ENCODE assay signal across 9 cellular contexts in the genomic region with DNA sequence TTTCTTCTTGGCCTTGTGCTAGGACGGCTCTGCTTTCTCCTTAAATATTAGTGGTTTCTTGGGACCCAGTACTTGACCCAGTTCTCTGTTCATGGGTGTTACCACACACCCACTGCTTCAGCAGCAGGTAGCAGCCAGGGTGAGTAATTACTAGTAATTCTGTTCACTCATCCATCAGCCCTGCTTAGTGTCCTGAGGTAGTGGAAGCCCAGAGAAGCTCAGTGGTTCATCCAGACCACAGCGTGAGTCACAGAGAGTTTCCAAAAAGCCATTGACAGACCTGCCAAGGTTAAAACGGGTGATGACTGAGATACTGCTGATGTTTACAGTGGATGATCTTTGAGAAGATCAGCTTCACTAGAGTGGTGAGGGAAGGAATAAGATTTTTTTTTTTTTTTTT. TPM values are rescaled to one million over a fixed set of nuclear protein-coding genes. Genes with fewer than 3 reads are reported as not detected.
DNase-seq lines count a peak whose midpoint lies in the region.
"Had no signal": no experiment of that assay in that cellular context is flagged by ENCODE, and none has a peak within 500 bp of the region (broad histone marks: within the 10 kb centered on the region; RNA-seq: fewer than 3 reads in every experiment).

No MANE protein-coding gene starts in this region.

- H3K9me3 Mint-ChIP-seq in activated naive CD4-positive, alpha-beta T cell treated with anti-CD3 and anti-CD28 coated beads for 36 hours, result no peaks in the 10 kb centered on the region
- no peaks in the 10 kb centered on the region for H3K9me3 Mint-ChIP-seq in activated naive CD4-positive, alpha-beta T cell treated with anti-CD3 and anti-CD28 coated beads, Interleukin-2, amount 10 ng/mL, durations not matched to agents 7 days and 5 days
- H3K9me3 Mint-ChIP-seq: nephron had no signal

- intact Hi-C loops in activated naive CD4-positive, alpha-beta T cell treated with anti-CD3 and anti-CD28 coated beads for 36 hours (cut with micrococcal nuclease), result loop anchor here (5.0 kb wide), 1 partner anchor 593 kb away; no protein-coding TSS in a partner anchor

- H3K27me3 Mint-ChIP-seq in activated naive CD4-positive, alpha-beta T cell treated with anti-CD3 and anti-CD28 coated beads for 36 hours (ENCODE audit: low read depth), result no peaks in the 10 kb centered on the region
- no peaks in the 10 kb centered on the region for H3K27me3 Mint-ChIP-seq in activated naive CD4-positive, alpha-beta T cell treated with anti-CD3 and anti-CD28 coated beads, Interleukin-2, amount 10 ng/mL, durations not matched to agents 7 days and 5 days

- H3K4me1 Mint-ChIP-seq in activated naive CD4-positive, alpha-beta T cell treated with anti-CD3 and anti-CD28 coated beads for 36 hours (ENCODE audit: low read depth), result peaks cover 15% of the 10 kb centered on the region
- peaks cover 15% of the 10 kb centered on the region for H3K4me1 Mint-ChIP-seq in activated naive CD4-positive, alpha-beta T cell treated with anti-CD3 and anti-CD28 coated beads, Interleukin-2, amount 10 ng/mL, durations not matched to agents 7 days and 5 days

- H3K4me3 Mint-ChIP-seq in activated naive CD4-positive, alpha-beta T cell treated with anti-CD3 and anti-CD28 coated beads for 36 hours, result no peak overlapping the region
- H3K4me3 Mint-ChIP-seq in activated naive CD4-positive, alpha-beta T cell treated with anti-CD3 and anti-CD28 coated beads, Interleukin-2, amount 10 ng/mL, durations not matched to agents 7 days and 5 days, result no peak overlapping the region
- H3K4me3 Mint-ChIP-seq: nephron had no signal

- no peak overlapping the region for H3K27ac Mint-ChIP-seq in activated naive CD4-positive, alpha-beta T cell treated with anti-CD3 and anti-CD28 coated beads for 36 hours
- H3K27ac Mint-ChIP-seq in activated naive CD4-positive, alpha-beta T cell treated with anti-CD3 and anti-CD28 coated beads, Interleukin-2, amount 10 ng/mL, durations not matched to agents 7 days and 5 days, result no peak overlapping the region
- H3K27ac Mint-ChIP-seq: nephron had no signal

- peaks cover 11% of the 10 kb centered on the region for H3K36me3 Mint-ChIP-seq in activated naive CD4-positive, alpha-beta T cell treated with anti-CD3 and anti-CD28 coated beads for 36 hours (ENCODE audit: low read depth)
- H3K36me3 Mint-ChIP-seq in activated naive CD4-positive, alpha-beta T cell treated with anti-CD3 and anti-CD28 coated beads, Interleukin-2, amount 10 ng/mL, durations not matched to agents 7 days and 5 days, result peaks cover 16% of the 10 kb centered on the region

- CTCF ChIA-PET in activated naive CD4-positive, alpha-beta T cell treated with anti-CD3 and anti-CD28 coated beads for 36 hours (lab: Charles Lee), result interaction anchor here (0.6 to 3.0 kb wide), 9 partner anchors 9 to 345 kb away, joined by 4 to 47 read pairs (median 9); partner anchors contain the start of genes HINT3 and NCOA7
- CTCF ChIA-PET in activated naive CD4-positive, alpha-beta T cell treated with anti-CD3 and anti-CD28 coated beads, Interleukin-2, amount 10 ng/mL, durations not matched to agents 7 days and 5 days (lab: Charles Lee), result interaction anchor here (0.7 to 5.0 kb wide), 7 partner anchors 8 to 123 kb away, joined by 3 to 51 read pairs (median 5); no protein-coding TSS in a partner anchor

- DNase-seq in activated naive CD4-positive, alpha-beta T cell treated with anti-CD3 and anti-CD28 coated beads for 36 hours, result peak; percentile 45
- no peak for DNase-seq in activated naive CD4-positive, alpha-beta T cell treated with anti-CD3 and anti-CD28 coated beads, Interleukin-2, amount 10 ng/mL, durations not matched to agents 7 days and 5 days
- DNase-seq in HK-2 (ENCODE audit: unreplicated experiment), result peak; percentile 70
- peak; percentile 40 for DNase-seq in activated gamma-delta T cell treated with anti-CD3 and anti-CD28 coated beads, Interleukin-2, amount 50 U/mL, for 16 hours (ENCODE audit: low read depth)
- DNase-seq in stimulated activated CD8-positive, alpha-beta memory T cell treated with anti-CD3 and anti-CD28 coated beads, Interleukin-15, amount 100 ng/mL, for 48 hours (ENCODE audit: low read depth in 2 of 2), result peak; percentile 64 to 65
- no peak for DNase-seq in retina
- DNase-seq in NCI-H82 treated with DMSO at 0.1 percent for 48 hours (lab: John Stamatoyannopoulos, UW; ENCODE audit: unreplicated experiment), result no peak
- DNase-seq in NCI-H524 treated with DMSO at 0.1 percent for 48 hours (lab: John Stamatoyannopoulos, UW), result no peak

RNA-seq across cellular contexts. Expression of gene HINT3, which starts 51.7 kb away (rescaled TPM):
- total RNA-seq in activated naive CD4-positive, alpha-beta T cell treated with anti-CD3 and anti-CD28 coated beads for 36 hours, result 10 to 100 TPM; 10.6 to 10.9 TPM

Comparison
In these comparisons a context has a peak if more than half of its experiments do, and no peak if none do; other contexts are left out.
1. DNase-seq: peak in activated naive CD4-positive, alpha-beta T cell treated with anti-CD3 and anti-CD28 coated beads for 36 hours (single experiment), HK-2 (single experiment), activated gamma-delta T cell treated with anti-CD3 and anti-CD28 coated beads, Interleukin-2, amount 50 U/mL, for 16 hours (single experiment) and stimulated activated CD8-positive, alpha-beta memory T cell treated with anti-CD3 and anti-CD28 coated beads, Interleukin-15, amount 100 ng/mL, for 48 hours (2 of 2); none in activated naive CD4-positive, alpha-beta T cell treated with anti-CD3 and anti-CD28 coated beads, Interleukin-2, amount 10 ng/mL, durations not matched to agents 7 days and 5 days (single experiment), retina (single experiment), NCI-H82 treated with DMSO at 0.1 percent for 48 hours (single experiment) and NCI-H524 treated with DMSO at 0.1 percent for 48 hours (single experiment).